ENCODE assay signal across 23 cellular contexts in genomic region chr11:43577566-43578264, GRCh38.
DNase-seq lines count a peak whose midpoint lies in the region; ATAC-seq, FAIRE-seq and TF ChIP-seq lines count a peak whose summit lies in the region.
"Had no signal": no experiment of that assay in that cellular context is flagged by ENCODE, and none has a peak within 500 bp of the region (broad histone marks: within the 10 kb centered on the region; RNA-seq: fewer than 3 reads in every experiment).

No MANE protein-coding gene starts in this region.

- H2BK120ac ChIP-seq in H1 (replicated peaks; ENCODE audit: low read depth, low read length) = no peak overlapping the region

- H3K27ac ChIP-seq in SK-N-SH (ENCODE audit: low read depth in 2 of 2, low read length in 1 of 2) (no peak overlapping the region), H1 (ENCODE audit: low read depth, low read length) (no peak overlapping the region)
- H3K27ac ChIP-seq: BLaER1, body of pancreas, colonic mucosa, RWPE1, stomach, VCaP had no signal

- peak overlapping the region; percentile 82; the same call in 1 of the 2 replicates for H3K4me3 Mint-ChIP-seq in HFFc6
- H3K4me3 Mint-ChIP-seq in osteocyte (ENCODE audit: unreplicated experiment) = no peak overlapping the region

- H3K23ac ChIP-seq in H1 (ENCODE audit: insufficient read length) = no peak overlapping the region

- no peak overlapping the region for H2BK15ac ChIP-seq in H1 (ENCODE audit: low read length)

- no peak overlapping the region for H2BK20ac ChIP-seq in H1 (ENCODE audit: low read length)

- WGBS in SK-N-SH (ENCODE audit: low lambda C conversion rate) = 10% methylated on average over 17 of the region's 17 CpGs
- WGBS in H1 (ENCODE audit: extremely low coverage in 1 of 2, insufficient coverage in 1 of 2, insufficient read length in 1 of 2, insufficient replicate concordance in 2 of 2, low coverage in 1 of 2, low lambda C conversion rate in 2 of 2, missing lambda C conversion rate in 1 of 2), 2 experiments = 20% methylated on average over 17 of the region's 17 CpGs; no CpG with 5 or more reads in 1 of the 2 experiments

- no peak overlapping the region for H2BK12ac ChIP-seq in H1 (ENCODE audit: low read depth, low read length)

- H3K9me3 ChIP-seq in SK-N-SH = no peaks in the 10 kb centered on the region
- no peaks in the 10 kb centered on the region for H3K9me3 ChIP-seq in H1 (ENCODE audit: insufficient read depth in 2 of 2, low read depth in 1 of 2, low read length in 1 of 2)
- H3K9me3 ChIP-seq: body of pancreas, colonic mucosa, MG63, stomach had no signal

- no peak for TF ChIP-seq CTCF in SK-N-SH (IDR thresholded peaks at IDR 0.05)
- no peak for TF ChIP-seq CTCF in HFFc6 (IDR thresholded peaks at IDR 0.05)
- no peak for TF ChIP-seq CTCF in H1 (IDR thresholded peaks at IDR 0.05; ENCODE audit: control extremely low read depth in 1 of 3, insufficient read depth in 1 of 3, low read depth in 1 of 3, low read length in 3 of 3)
- no peak for TF ChIP-seq CTCF in osteocyte (IDR thresholded peaks at IDR 0.05)

- H3K79me1 ChIP-seq in H1 (ENCODE audit: low read depth, low read length) = no peaks in the 10 kb centered on the region

- H4K20me1 ChIP-seq in SK-N-SH (ENCODE audit: insufficient read depth) (peaks cover 3% of the 10 kb centered on the region; the same call in 1 of the 2 replicates), H1 (replicated peaks in 1 of 2; ENCODE audit: control insufficient read depth in 1 of 2, insufficient read depth in 2 of 2, low read length in 2 of 2) (peaks cover 4 to 14% of the 10 kb centered on the region in 2 experiments)

- no peaks in the 10 kb centered on the region for H3K36me3 ChIP-seq in SK-N-SH (replicated peaks in 1 of 2; ENCODE audit: control insufficient read depth in 1 of 2, insufficient read depth in 2 of 2, low read length in 1 of 2)
- H3K36me3 ChIP-seq in H1 (ENCODE audit: control insufficient read depth in 2 of 4, insufficient read depth in 4 of 4, low read length in 3 of 4) = no peaks in the 10 kb centered on the region
- H3K36me3 ChIP-seq: BLaER1, colonic mucosa, MG63, stomach had no signal

- no peak overlapping the region for H4K5ac ChIP-seq in H1 (ENCODE audit: insufficient read length, low read depth, low read length)

- DNase-seq in SK-N-SH (no peak), HFFc6 (no peak), H1 (ENCODE audit: low read depth in 1 of 2, low spot score in 2 of 2) (no peak), osteocyte (ENCODE audit: extremely low spot score, unreplicated experiment) (peak; percentile 44), GM19240 (ENCODE audit: insufficient read length, low spot score) (no peak)
- DNase-seq: DMS153; GF-D8; NCI-H1694 treated with DMSO at 0.1 percent for 48 hours; NK-92 treated with Interleukin-12 subunit alpha and Interleukin-12 subunit beta, amount 100 ng/mL, for 24 hours; stimulated activated CD4-positive, alpha-beta T cell treated with anti-CD3 and anti-CD28 coated beads, Interleukin-1b, Interleukin-23, amount 100 ng/mL, for 48 hours had no signal

- H3K36me3 Mint-ChIP-seq in HFFc6 (ENCODE audit: low read depth) (no peaks in the 10 kb centered on the region; the same call in 1 of the 2 replicates), osteocyte (ENCODE audit: unreplicated experiment) (no peaks in the 10 kb centered on the region)

- H3K4me1 Mint-ChIP-seq in HFFc6 (ENCODE audit: low read depth) (peaks cover 55% of the 10 kb centered on the region), osteocyte (ENCODE audit: unreplicated experiment) (peaks cover 50% of the 10 kb centered on the region)

- no peak overlapping the region; the same call in 1 of the 2 replicates for H4K8ac ChIP-seq in H1 (ENCODE audit: extremely low read depth, insufficient read depth, low read length)

- TF ChIP-seq EP300 in SK-N-SH (IDR thresholded peaks at IDR 0.05; ENCODE audit: borderline replicate concordance in 1 of 2, low read depth in 1 of 2, low read length in 1 of 2) (no peak), H1 (IDR thresholded peaks at IDR 0.05; ENCODE audit: borderline replicate concordance in 1 of 2, low read depth in 2 of 2, low read length in 2 of 2) (no peak)

- H3K4me2 ChIP-seq in SK-N-SH (peak overlapping the region; percentile 92; the same call in 1 of the 2 replicates), H1 (ENCODE audit: insufficient read depth in 1 of 2, low read depth in 2 of 2, low read length in 2 of 2) (peak overlapping the region; percentile 98 to 99; a peak in 3 of 4 replicates)

- no peak for FAIRE-seq in H1 (lab: Jason Lieb, UNC)
- FAIRE-seq: endothelial cell of umbilical vein, islet of Langerhans had no signal

- H4K91ac ChIP-seq in H1 (replicated peaks; ENCODE audit: insufficient read length, low read length) = no peak overlapping the region

- H3K9ac ChIP-seq in SK-N-SH = no peak overlapping the region
- no peak overlapping the region for H3K9ac ChIP-seq in H1 (replicated peaks in 1 of 4; ENCODE audit: extremely low read depth in 1 of 4, low read depth in 3 of 4, low read length in 3 of 4)
- H3K9ac ChIP-seq: BLaER1 had no signal

- H3K27me3 Mint-ChIP-seq in HFFc6 (ENCODE audit: insufficient read depth) (peaks cover 63% of the 10 kb centered on the region), osteocyte (ENCODE audit: unreplicated experiment) (peaks cover 95% of the 10 kb centered on the region)

- no peaks in the 10 kb centered on the region for H3K9me3 Mint-ChIP-seq in HFFc6
- no peaks in the 10 kb centered on the region for H3K9me3 Mint-ChIP-seq in osteocyte (ENCODE audit: unreplicated experiment)
- H3K9me3 Mint-ChIP-seq: activated naive CD4-positive, alpha-beta T cell treated with anti-CD3 and anti-CD28 coated beads, Interleukin-2, amount 50 U/mL, for 72 hours had no signal

- H3F3A ChIP-seq in SK-N-SH (replicated peaks; ENCODE audit: insufficient read depth) = no peaks in the 10 kb centered on the region

- H3K79me2 ChIP-seq in SK-N-SH (ENCODE audit: insufficient read depth) = no peaks in the 10 kb centered on the region
- no peaks in the 10 kb centered on the region for H3K79me2 ChIP-seq in H1 (ENCODE audit: control insufficient read depth in 1 of 2, insufficient read depth in 2 of 2, low read length in 2 of 2)

- peaks cover 86% of the 10 kb centered on the region for H3K27me3 ChIP-seq in SK-N-SH (ENCODE audit: insufficient read depth)
- H3K27me3 ChIP-seq in H1 (replicated peaks in 1 of 4; ENCODE audit: control insufficient read depth in 3 of 4, extremely low read depth in 1 of 4, insufficient read depth in 3 of 4, low read length in 3 of 4) = peaks cover 69 to 96% (median 90%) of the 10 kb centered on the region in 4 experiments

- no peak overlapping the region for H3K14ac ChIP-seq in H1 (ENCODE audit: insufficient read length)

- ATAC-seq in SK-N-SH treated with all-trans-retinoic acid at 6 μM for 48 hours = no peak
- no peak for ATAC-seq in GM19455 (IDR thresholded peaks at IDR 0.05; ENCODE audit: unreplicated experiment)
- ATAC-seq in HG02870 (IDR thresholded peaks at IDR 0.05; ENCODE audit: unreplicated experiment) = no peak
- ATAC-seq: activated naive CD4-positive, alpha-beta T cell treated with anti-CD3 and anti-CD28 coated beads, Interleukin-2, amount 50 U/mL, for 72 hours; body of pancreas had no signal

- CTCF ChIA-PET in SK-N-SH (lab: Yijun Ruan, JAX) = interaction anchor here (0.8 to 5.1 kb wide), 17 partner anchors 8 to 274 kb away, joined by 3 to 46 read pairs (median 4); partner anchors contain the start of gene HSD17B12
- CTCF ChIA-PET in H1 (lab: Charles Lee; ENCODE audit: partially characterized antibody) = interaction anchor here (0.9 to 25.5 kb wide), 10 partner anchors 19 to 246 kb away, joined by 3 to 1064 read pairs (median 4); partner anchors contain the start of gene HSD17B12

- no peaks in the 10 kb centered on the region for H3K9me2 ChIP-seq in SK-N-SH

- no peak overlapping the region; a peak in 2 of 4 replicates for H3K4me3 ChIP-seq in SK-N-SH (ENCODE audit: low read depth in 2 of 2, low read length in 1 of 2)
- peak overlapping the region in 2 of 4 experiments; percentile 46 to 90; a peak in 2 of 8 replicates for H3K4me3 ChIP-seq in H1 (ENCODE audit: extremely low read depth in 1 of 4, insufficient read depth in 2 of 4, low read depth in 3 of 4, low read length in 4 of 4)
- H3K4me3 ChIP-seq: body of pancreas, colonic mucosa, MG63 had no signal

- H3K4me1 ChIP-seq in SK-N-SH (ENCODE audit: control insufficient read depth in 1 of 2, insufficient read depth in 2 of 2, low read depth in 1 of 2, low read length in 1 of 2) (peaks cover 21 to 42% of the 10 kb centered on the region in 2 experiments; a peak in 3 of 4 replicates), H1 (replicated peaks in 1 of 4; ENCODE audit: control insufficient read depth in 3 of 4, insufficient read depth in 4 of 4, low read length in 3 of 4) (peaks cover 7 to 34% (median 12%) of the 10 kb centered on the region in 4 experiments)
- H3K4me1 ChIP-seq: BLaER1, colonic mucosa had no signal

- no peak overlapping the region for H2BK5ac ChIP-seq in H1 (ENCODE audit: low read depth, low read length)

- no peak overlapping the region for H3K56ac ChIP-seq in H1 (replicated peaks; ENCODE audit: insufficient read length, low read depth, low read length)

- TF ChIP-seq RAD21 in SK-N-SH (IDR thresholded peaks at IDR 0.05; ENCODE audit: low read length) (no peak), H1 (IDR thresholded peaks at IDR 0.05 in 1 of 2, conservative IDR thresholded peaks at IDR 0.05 in 1 of 2; ENCODE audit: low read depth in 2 of 2, low read length in 2 of 2) (no peak)

- POLR2A ChIA-PET in SK-N-SH (lab: Yijun Ruan, JAX) (no interaction called here), H1 (lab: Charles Lee; ENCODE audit: partially characterized antibody) (interaction anchor here (1.9 kb wide), 1 partner anchor 10 kb away, joined by 4 read pairs; no protein-coding TSS in a partner anchor)

- no peak overlapping the region for H3K27ac Mint-ChIP-seq in HFFc6
- no peak overlapping the region for H3K27ac Mint-ChIP-seq in osteocyte (ENCODE audit: unreplicated experiment)

- H3K18ac ChIP-seq in H1 (ENCODE audit: extremely low read depth, low read length) = no peak overlapping the region

- H2AK5ac ChIP-seq in H1 (ENCODE audit: low read depth, low read length) = no peak overlapping the region

- no peak overlapping the region for H3K4ac ChIP-seq in H1 (replicated peaks; ENCODE audit: insufficient read length, low read depth, low read length)

- H2AFZ ChIP-seq in SK-N-SH (ENCODE audit: low read depth) = no peak overlapping the region
- H2AFZ ChIP-seq in H1 (ENCODE audit: low read length) = no peak overlapping the region

- no peak for TF ChIP-seq POLR2A in H1 (IDR thresholded peaks at IDR 0.05; ENCODE audit: control extremely low read depth in 1 of 2, low read depth in 2 of 2, low read length in 2 of 2)

- peaks cover 30% of the 10 kb centered on the region for H3K23me2 ChIP-seq in H1 (ENCODE audit: low read depth, low read length)

TF ChIP-seq in SK-N-SH, 30 proteins besides CTCF, POLR2A, EP300 and RAD21 (continues in another document):
- TF ChIP-seq FOSL2 (IDR thresholded peaks at IDR 0.05; ENCODE audit: borderline replicate concordance, low read depth) = no peak

TF ChIP-seq in SK-N-SH treated with all-trans-retinoic acid at 6 μM for 48 hours, 23 proteins besides CTCF, POLR2A, EP300 and RAD21 (continues in another document):
- TF ChIP-seq ZNF70 (CRISPR knock-in tag; IDR thresholded peaks at IDR 0.05) (no peak), OSR1 (CRISPR knock-in tag; IDR thresholded peaks at IDR 0.05) (no peak)

TF ChIP-seq in H1, 55 proteins besides CTCF, POLR2A, EP300 and RAD21 (continues in another document):
- TF ChIP-seq EZH2 (IDR thresholded peaks at IDR 0.05; ENCODE audit: low read depth, low read length, severe bottlenecking) (peak; percentile 61), ASH2L (IDR thresholded peaks at IDR 0.05; ENCODE audit: low read length) (no peak)
